In the genomic region with DNA sequence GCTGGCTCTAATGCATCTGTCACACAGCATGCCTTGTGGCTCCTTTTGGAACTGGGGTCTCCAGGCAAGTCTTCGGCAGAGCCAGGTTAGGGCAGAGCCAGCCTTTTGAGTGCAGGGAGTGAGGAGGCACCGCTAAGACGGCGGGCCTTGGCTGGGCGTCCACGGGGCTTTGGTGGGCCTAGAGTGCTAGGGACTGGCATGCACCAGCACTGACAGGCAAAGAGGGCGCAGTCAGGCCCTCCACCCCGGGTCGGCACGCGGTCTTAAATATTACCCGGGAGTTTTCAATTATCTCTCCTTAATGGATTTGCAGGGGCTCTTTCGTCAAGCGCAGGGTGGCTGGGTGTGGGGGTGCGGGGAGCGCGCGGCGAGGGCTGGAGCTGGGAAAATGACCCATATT, we compare ENCODE assay signal across 5 cellular contexts.
"Had no signal": no experiment of that assay in that cellular context is flagged by ENCODE, and none has a peak within 500 bp of the region (broad histone marks: within the 10 kb centered on the region; RNA-seq: fewer than 3 reads in every experiment).

No MANE protein-coding gene starts in this region.

- DNase-seq: IMR-90, KBM-7, KG1 had no signal

- FAIRE-seq: HepG2, K562 had no signal
